In the genomic region with DNA sequence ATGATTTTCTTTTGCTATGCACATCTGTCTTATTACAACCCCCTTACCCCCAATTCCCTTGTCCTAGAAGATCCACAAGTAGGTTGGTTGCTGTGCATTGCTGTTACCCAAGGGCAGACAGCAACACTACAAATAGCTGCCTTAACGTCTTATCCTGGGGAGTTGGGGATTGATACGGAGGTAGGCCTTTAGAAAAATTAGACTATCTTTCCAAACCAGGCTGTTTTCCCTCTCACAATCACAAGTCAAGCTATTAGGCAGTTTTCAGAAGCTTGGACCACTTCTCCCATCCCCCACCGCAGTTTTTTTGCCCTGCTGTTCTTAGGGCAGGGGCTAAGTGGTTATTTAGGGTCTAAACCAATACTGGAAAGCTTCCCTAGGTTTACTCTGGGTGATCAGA, we compare ENCODE assay signal across 11 cellular contexts. TPM values are rescaled to one million over a fixed set of nuclear protein-coding genes. Genes with fewer than 3 reads are reported as not detected.
DNase-seq lines count a peak whose midpoint lies in the region; ATAC-seq, FAIRE-seq and TF ChIP-seq lines count a peak whose summit lies in the region.
"Had no signal": no experiment of that assay in that cellular context is flagged by ENCODE, and none has a peak within 500 bp of the region (broad histone marks: within the 10 kb centered on the region; RNA-seq: fewer than 3 reads in every experiment).

No MANE protein-coding gene starts in this region.

- DNase-seq in right lobe of liver (no peak), HepG2 (ENCODE audit: low spot score) (no peak), right cardiac atrium (no peak), sciatic nerve (ENCODE audit: low spot score) (peak; percentile 47), putamen (ENCODE audit: low spot score) (no peak), HEK293T (ENCODE audit: extremely low spot score) (no peak), pons (ENCODE audit: low spot score) (no peak), NCI-H2107 treated with DMSO at 0.1 percent for 48 hours (lab: John Stamatoyannopoulos, UW; ENCODE audit: unreplicated experiment) (no peak)
- DNase-seq: activated CD4-positive, alpha-beta T cell treated with anti-CD3 and anti-CD28 coated beads for 48 hours; cerebellar nuclear complex; NCI-H1694 treated with DMSO at 0.1 percent for 48 hours had no signal

- H3K79me2 ChIP-seq in HepG2 (ENCODE audit: insufficient read depth, low read length), result no peaks in the 10 kb centered on the region

- TF ChIP-seq CTCF in right lobe of liver (IDR thresholded peaks at IDR 0.05) (no peak), HepG2 (CRISPR knock-in tag; IDR thresholded peaks at IDR 0.05) (no peak)

- no peaks in the 10 kb centered on the region for H3K9me3 ChIP-seq in right lobe of liver
- H3K9me3 ChIP-seq in HepG2 (ENCODE audit: low read length), result no peaks in the 10 kb centered on the region
- no peaks in the 10 kb centered on the region for H3K9me3 ChIP-seq in right cardiac atrium (ENCODE audit: control insufficient read depth, low read length)

- H3K27ac ChIP-seq in right lobe of liver, result peak overlapping the region in 2 of 3 donors; percentile 15 to 18
- no peak overlapping the region for H3K27ac ChIP-seq in HepG2 (ENCODE audit: extremely low read length, insufficient read depth, low read length)
- H3K27ac ChIP-seq in right cardiac atrium (ENCODE audit: low read length), result peak overlapping the region; percentile 57

- no peak for FAIRE-seq in HepG2 (lab: Jason Lieb, UNC)

- TF ChIP-seq RAD21 in HepG2 (CRISPR knock-in tag; IDR thresholded peaks at IDR 0.05), result no peak

- no peaks in the 10 kb centered on the region for H4K20me1 ChIP-seq in HepG2 (ENCODE audit: insufficient read depth, low read length)

- H3K4me1 ChIP-seq in right lobe of liver (peaks cover 0 to 4% (median 0%) of the 10 kb centered on the region in 4 donors), HepG2 (ENCODE audit: insufficient read depth, low read length) (peaks cover 39% of the 10 kb centered on the region), right cardiac atrium (ENCODE audit: control insufficient read depth, insufficient read depth, low read length) (no peaks in the 10 kb centered on the region)

- H3K27me3 ChIP-seq in right lobe of liver (peaks cover 0 to 9% of the 10 kb centered on the region in 2 donors), HepG2 (ENCODE audit: control insufficient read depth in 1 of 2, insufficient read depth in 2 of 2, low read length in 2 of 2) (peaks cover 0 to 6% of the 10 kb centered on the region in 2 experiments; a peak in 1 of 5 replicates), right cardiac atrium (ENCODE audit: control insufficient read depth, insufficient read depth) (no peaks in the 10 kb centered on the region)

- TF ChIP-seq EP300 in HepG2 (IDR thresholded peaks at IDR 0.05; ENCODE audit: low read depth in 2 of 2, low read length in 2 of 2) (no peak), HepG2 (CRISPR knock-in tag; IDR thresholded peaks at IDR 0.05; ENCODE audit: borderline replicate concordance) (no peak)

- no peak overlapping the region for H2AFZ ChIP-seq in HepG2 (ENCODE audit: low read length)

- no peak overlapping the region for H3K9ac ChIP-seq in HepG2 (ENCODE audit: insufficient read depth, low read depth, low read length)

- H3K4me3 ChIP-seq in right lobe of liver, result no peak overlapping the region
- no peak overlapping the region for H3K4me3 ChIP-seq in HepG2 (replicated peaks in 1 of 3; ENCODE audit: insufficient read depth in 1 of 3, low read depth in 2 of 3, low read length in 3 of 3)
- H3K4me3 ChIP-seq in right cardiac atrium (ENCODE audit: low read length), result no peak overlapping the region

- POLR2A ChIA-PET in HepG2 (lab: Yijun Ruan, JAX), result interaction anchor here (2.5 to 6.9 kb wide), 2 partner anchors 17 to 32 kb away, joined by 9 to 83 read pairs; a partner anchor contains a TSS
- POLR2A ChIA-PET in HEK293T (lab: Yijun Ruan, JAX), result interaction anchor here (1.0 to 1.4 kb wide), 2 partner anchors 17 to 22 kb away, joined by 3 read pairs; no protein-coding TSS in a partner anchor

- BruUV-seq in HepG2 (replicated peaks; lab: Mats Ljungman, UMichigan), result no TSS peak

- ATAC-seq in right lobe of liver, result no peak
- ATAC-seq in HepG2, result no peak
- ATAC-seq in right cardiac atrium, result no peak
- ATAC-seq in sciatic nerve, result no peak

- WGBS in right lobe of liver (ENCODE audit: insufficient coverage, low coverage, low lambda C conversion rate, missing lambda C conversion rate), result 53% methylated on average over 3 of the region's 3 CpGs
- WGBS in HepG2 (ENCODE audit: low lambda C conversion rate), result 74% methylated on average over 3 of the region's 3 CpGs
- WGBS in right cardiac atrium, result 53% methylated on average over 3 of the region's 3 CpGs

- CTCF ChIA-PET in HepG2 (lab: Yijun Ruan, JAX; ENCODE audit: low intra/inter-chr PET ratio, low total read pairs) (no interaction called here), HEK293T (lab: Yijun Ruan, JAX) (interaction anchor here (0.6 to 1.2 kb wide), 2 partner anchors 10 to 55 kb away, joined by 3 to 4 read pairs; no protein-coding TSS in a partner anchor)

- no peak overlapping the region for H3K4me2 ChIP-seq in HepG2 (ENCODE audit: low read depth, low read length)

- TF ChIP-seq POLR2A in right lobe of liver (IDR thresholded peaks at IDR 0.05) (no peak), HepG2 (IDR thresholded peaks at IDR 0.05; ENCODE audit: insufficient read depth in 1 of 2, low read depth in 2 of 2, low read length in 2 of 2) (no peak)

- in situ Hi-C loops in HepG2 (cut with HindIII; ENCODE audit: extremely low pct_ligation_motif_present, low pct_unique_long_range_greater_than_20kb), result no loop called here

- H3K36me3 ChIP-seq in right lobe of liver (peaks cover 0 to 29% (median 25%) of the 10 kb centered on the region in 4 donors), HepG2 (replicated peaks in 1 of 2; ENCODE audit: control insufficient read depth in 1 of 2, insufficient read depth in 2 of 2, low read length in 2 of 2) (peaks cover 7 to 24% of the 10 kb centered on the region in 2 experiments)

- intact Hi-C loops in right lobe of liver (cut with DNase I), result no loop called here
- intact Hi-C loops in HepG2 (cut with micrococcal nuclease; ENCODE audit: unreplicated experiment), result no loop called here
- intact Hi-C loops in right cardiac atrium (cut with DNase I), result no loop called here
- intact Hi-C loops in sciatic nerve (cut with DNase I), result no loop called here

RNA-seq across cellular contexts. Expression of a gene that starts 2.8 kb away (rescaled TPM):
- total RNA-seq in right lobe of liver, result 10 to 100 TPM in 1 of 6 experiments, 1 to 10 TPM in 5; 5.4 to 11.7 (median 6.3) TPM
- total RNA-seq in HepG2 (2016; rRNA removed; fragmentation: Illumina TruSeq; extraction: Trizol), result 9.9 and 13.8 TPM in 2 replicates
- 3.6 and 5.0 TPM in 2 replicates for total RNA-seq in HepG2 (2016; cell fraction: cytosol; rRNA removed; fragmentation: Illumina TruSeq; extraction: Trizol; ENCODE audit: low read depth)
- total RNA-seq in HepG2 (2016; cell fraction: insoluble cytoplasmic fraction; rRNA removed; fragmentation: Illumina TruSeq; extraction: Trizol), result 7.9 and 11.9 TPM in 2 replicates
- total RNA-seq in HepG2 (2016; cell fraction: membrane; rRNA removed; fragmentation: Illumina TruSeq; extraction: Trizol), result 7.7 and 8.9 TPM in 2 replicates
- 12.4 and 22.0 TPM in 2 replicates for total RNA-seq in HepG2 (2016; cell fraction: nucleus; rRNA removed; fragmentation: Illumina TruSeq; extraction: Trizol)
- 14.2 and 18.3 TPM in 2 replicates for polyA plus RNA-seq in HepG2 (2011; rRNA removed)
- 9.1 and 10.7 TPM in 2 replicates for polyA plus RNA-seq in HepG2 (2011; cell fraction: cytosol; rRNA removed)
- 57.1 and 61.1 TPM in 2 replicates for polyA plus RNA-seq in HepG2 (2011; cell fraction: nucleus; rRNA removed)
- 7.5 and 8.6 TPM in 2 replicates for polyA plus RNA-seq in HepG2 (2012)
- 1.4 TPM in 2 replicates for polyA plus RNA-seq in HepG2 (2016; cell fraction: cytosol; fragmentation: Illumina TruSeq; extraction: Trizol; ENCODE audit: low read depth)
- 7.3 and 8.6 TPM in 2 replicates for polyA plus RNA-seq in HepG2 (2016; cell fraction: insoluble cytoplasmic fraction; fragmentation: Illumina TruSeq; extraction: Trizol; ENCODE audit: low read depth)
- 2.1 and 2.9 TPM in 2 replicates for polyA plus RNA-seq in HepG2 (2016; cell fraction: membrane; fragmentation: Illumina TruSeq; extraction: Trizol; ENCODE audit: low read depth)
- polyA plus RNA-seq in HepG2 (2016; cell fraction: nucleus; fragmentation: Illumina TruSeq; extraction: Trizol; ENCODE audit: insufficient read depth, low read depth), result 34.7 and 36.2 TPM in 2 replicates
- polyA minus RNA-seq in HepG2 (2011; rRNA and poly(A)+ RNA removed; ENCODE audit: low replicate concordance), result 17.4 and 33.6 TPM in 2 replicates
- 12.5 and 14.8 TPM in 2 replicates for polyA minus RNA-seq in HepG2 (2011; cell fraction: cytosol; rRNA and poly(A)+ RNA removed)
- 33.9 and 34.2 TPM in 2 replicates for polyA minus RNA-seq in HepG2 (2011; cell fraction: nucleus; rRNA and poly(A)+ RNA removed)
- 100 to 1,000 TPM; 123 to 177 (median 136) TPM for total RNA-seq in right cardiac atrium
- 110 TPM for polyA plus RNA-seq in right cardiac atrium
- total RNA-seq in sciatic nerve, result 419 TPM

RNA-seq across cellular contexts. Expression of a gene that starts 32.4 kb away (rescaled TPM):
- total RNA-seq in right lobe of liver (10 to 100 TPM; 58.3 to 91.7 (median 75.8) TPM), HepG2 (2016; rRNA removed; fragmentation: Illumina TruSeq; extraction: Trizol) (148 and 215 TPM in 2 replicates), right cardiac atrium (100 to 1,000 TPM in 2 of 4 donors, 10 to 100 TPM in 2; 90.3 to 138 (median 101) TPM), sciatic nerve (135 TPM)
- 21.7 and 21.9 TPM in 2 replicates for total RNA-seq in HepG2 (2016; cell fraction: cytosol; rRNA removed; fragmentation: Illumina TruSeq; extraction: Trizol; ENCODE audit: low read depth)
- total RNA-seq in HepG2 (2016; cell fraction: insoluble cytoplasmic fraction; rRNA removed; fragmentation: Illumina TruSeq; extraction: Trizol), result 143 and 206 TPM in 2 replicates
- 62.1 and 63.9 TPM in 2 replicates for total RNA-seq in HepG2 (2016; cell fraction: membrane; rRNA removed; fragmentation: Illumina TruSeq; extraction: Trizol)
- total RNA-seq in HepG2 (2016; cell fraction: nucleus; rRNA removed; fragmentation: Illumina TruSeq; extraction: Trizol), result 61.5 and 78.3 TPM in 2 replicates
- polyA plus RNA-seq in HepG2 (2011; rRNA removed) (143 and 200 TPM in 2 replicates), right cardiac atrium (69.1 TPM)
- polyA plus RNA-seq in HepG2 (2011; cell fraction: cytosol; rRNA removed), result 147 and 192 TPM in 2 replicates
- polyA plus RNA-seq in HepG2 (2011; cell fraction: nucleus; rRNA removed), result 33.6 and 35.8 TPM in 2 replicates
- 80.9 and 111 TPM in 2 replicates for polyA plus RNA-seq in HepG2 (2012)
- 9.1 and 10.1 TPM in 2 replicates for polyA plus RNA-seq in HepG2 (2016; cell fraction: cytosol; fragmentation: Illumina TruSeq; extraction: Trizol; ENCODE audit: low read depth)
- 221 and 222 TPM in 2 replicates for polyA plus RNA-seq in HepG2 (2016; cell fraction: insoluble cytoplasmic fraction; fragmentation: Illumina TruSeq; extraction: Trizol; ENCODE audit: low read depth)
- 36.4 and 39.3 TPM in 2 replicates for polyA plus RNA-seq in HepG2 (2016; cell fraction: membrane; fragmentation: Illumina TruSeq; extraction: Trizol; ENCODE audit: low read depth)
- polyA plus RNA-seq in HepG2 (2016; cell fraction: nucleus; fragmentation: Illumina TruSeq; extraction: Trizol; ENCODE audit: insufficient read depth, low read depth), result 95.2 and 101 TPM in 2 replicates
- polyA minus RNA-seq in HepG2 (2011; rRNA and poly(A)+ RNA removed; ENCODE audit: low replicate concordance), result 78.7 and 166 TPM in 2 replicates
- 105 and 121 TPM in 2 replicates for polyA minus RNA-seq in HepG2 (2011; cell fraction: cytosol; rRNA and poly(A)+ RNA removed)
- 31.7 and 41.9 TPM in 2 replicates for polyA minus RNA-seq in HepG2 (2011; cell fraction: nucleus; rRNA and poly(A)+ RNA removed)

RNA-seq across cellular contexts. Expression of a gene that starts 38.8 kb away (rescaled TPM):
- total RNA-seq in right lobe of liver (1 to 10 TPM; 4.0 to 6.4 (median 5.2) TPM), HepG2 (2016; rRNA removed; fragmentation: Illumina TruSeq; extraction: Trizol) (15.4 and 23.9 TPM in 2 replicates), right cardiac atrium (10 to 100 TPM; 15.2 to 27.4 (median 20.1) TPM), sciatic nerve (22.2 TPM)
- 12.4 and 18.8 TPM in 2 replicates for total RNA-seq in HepG2 (2016; cell fraction: cytosol; rRNA removed; fragmentation: Illumina TruSeq; extraction: Trizol; ENCODE audit: low read depth)
- total RNA-seq in HepG2 (2016; cell fraction: insoluble cytoplasmic fraction; rRNA removed; fragmentation: Illumina TruSeq; extraction: Trizol), result 14.7 and 23.4 TPM in 2 replicates
- total RNA-seq in HepG2 (2016; cell fraction: membrane; rRNA removed; fragmentation: Illumina TruSeq; extraction: Trizol), result 10.2 and 11.5 TPM in 2 replicates
- total RNA-seq in HepG2 (2016; cell fraction: nucleus; rRNA removed; fragmentation: Illumina TruSeq; extraction: Trizol), result 7.4 and 8.0 TPM in 2 replicates
- polyA plus RNA-seq in HepG2 (2011; rRNA removed) (9.3 and 9.8 TPM in 2 replicates), right cardiac atrium (21.6 TPM)
- 8.2 and 9.6 TPM in 2 replicates for polyA plus RNA-seq in HepG2 (2011; cell fraction: cytosol; rRNA removed)
- polyA plus RNA-seq in HepG2 (2011; cell fraction: nucleus; rRNA removed), result 3.4 and 5.1 TPM in 2 replicates
- 5.8 and 8.4 TPM in 2 replicates for polyA plus RNA-seq in HepG2 (2012)
- 2.6 and 2.9 TPM in 2 replicates for polyA plus RNA-seq in HepG2 (2016; cell fraction: cytosol; fragmentation: Illumina TruSeq; extraction: Trizol; ENCODE audit: low read depth)
- polyA plus RNA-seq in HepG2 (2016; cell fraction: insoluble cytoplasmic fraction; fragmentation: Illumina TruSeq; extraction: Trizol; ENCODE audit: low read depth), result 20.5 and 21.3 TPM in 2 replicates
- polyA plus RNA-seq in HepG2 (2016; cell fraction: membrane; fragmentation: Illumina TruSeq; extraction: Trizol; ENCODE audit: low read depth), result 5.9 TPM in 2 replicates
- polyA plus RNA-seq in HepG2 (2016; cell fraction: nucleus; fragmentation: Illumina TruSeq; extraction: Trizol; ENCODE audit: insufficient read depth, low read depth), result 9.4 and 10.2 TPM in 2 replicates
- polyA minus RNA-seq in HepG2 (2011; rRNA and poly(A)+ RNA removed; ENCODE audit: low replicate concordance), result 9.5 and 19.1 TPM in 2 replicates
- polyA minus RNA-seq in HepG2 (2011; cell fraction: cytosol; rRNA and poly(A)+ RNA removed), result 5.0 and 5.8 TPM in 2 replicates
- 4.4 and 6.0 TPM in 2 replicates for polyA minus RNA-seq in HepG2 (2011; cell fraction: nucleus; rRNA and poly(A)+ RNA removed)
